10 cellular contexts compared by ENCODE assay signal in genomic region chr7:155741805-155742204, GRCh38.
DNase-seq lines count a peak whose midpoint lies in the region; TF ChIP-seq lines count a peak whose summit lies in the region.
"Had no signal": no experiment of that assay in that cellular context is flagged by ENCODE, and none has a peak within 500 bp of the region (broad histone marks: within the 10 kb centered on the region; RNA-seq: fewer than 3 reads in every experiment).

No MANE protein-coding gene starts in this region.

- H3K4me2 ChIP-seq in SU-DHL-6 (ENCODE audit: low read depth, low read length, poor library complexity, severe bottlenecking), result peak overlapping the region; percentile 44

- peaks cover 11% of the 10 kb centered on the region for H3F3A ChIP-seq in SU-DHL-6 (ENCODE audit: insufficient read depth)

- peaks cover 35% of the 10 kb centered on the region for H3K79me2 ChIP-seq in SU-DHL-6 (ENCODE audit: insufficient read depth, low read length)

- no peaks in the 10 kb centered on the region for H3K9me2 ChIP-seq in SU-DHL-6 (replicated peaks; ENCODE audit: insufficient read depth, low read length)

- H3K9ac ChIP-seq in SU-DHL-6 (ENCODE audit: low read length) (no peak overlapping the region; the same call in 1 of the 2 replicates), iPS-20b (ENCODE audit: low read depth, low read length) (0 out of 2 replicates have a peak overlapping the region, but pooled peaks have one; percentile 23), colonic mucosa (ENCODE audit: low read depth in 2 of 2, low read length in 2 of 2) (no peak overlapping the region)

- POLR2A ChIA-PET in GM10248 (lab: Yijun Ruan, JAX), result no interaction called here

- DNase-seq in GM10248 (ENCODE audit: extremely low spot score) (peak; percentile 58), GM20000 (ENCODE audit: low spot score) (peak; percentile 65), colonic mucosa (no peak), foreskin melanocyte (no peak), GM19238 (ENCODE audit: insufficient read length, low spot score) (no peak)
- DNase-seq in activated CD4-positive, CD25-positive, alpha-beta regulatory T cell (lab: John Stamatoyannopoulos, UW), result no peak
- DNase-seq: activated CD8-positive, alpha-beta memory T cell treated with anti-CD3 and anti-CD28 coated beads, Interleukin-2, amount 50 U/mL, for 48 hours; NCI-H2171 had no signal

- intact Hi-C loops in colonic mucosa (cut with DNase I), result no loop called here

- CTCF ChIA-PET in GM10248 (lab: Yijun Ruan, JAX), result interaction anchor here (1.4 to 13.7 kb wide), 2 partner anchors 15 to 146 kb away, joined by 3 to 170 read pairs; no protein-coding TSS in a partner anchor

- H3K27me3 ChIP-seq in SU-DHL-6 (ENCODE audit: low read length) (no peaks in the 10 kb centered on the region), iPS-20b (ENCODE audit: insufficient read depth, low read length) (no peaks in the 10 kb centered on the region), colonic mucosa (no peaks in the 10 kb centered on the region)

- H3K4me1 ChIP-seq in iPS-20b (ENCODE audit: insufficient read depth, low read length) (peaks cover 9% of the 10 kb centered on the region; the same call in 1 of the 2 replicates), colonic mucosa (no peaks in the 10 kb centered on the region)

- TF ChIP-seq CTCF in GM10248 (IDR thresholded peaks at IDR 0.05; ENCODE audit: control extremely low read depth, extremely low read depth, low read depth, missing control alignments), result no peak
- TF ChIP-seq CTCF in GM20000 (IDR thresholded peaks at IDR 0.05; ENCODE audit: extremely low read depth, missing control alignments), result no peak
- no peak for TF ChIP-seq CTCF in SU-DHL-6 (IDR thresholded peaks at IDR 0.05; ENCODE audit: insufficient read depth, low read length, poor library complexity, severe bottlenecking)
- no peak for TF ChIP-seq CTCF in colonic mucosa (IDR thresholded peaks at IDR 0.05)

- no peak overlapping the region for H2AFZ ChIP-seq in SU-DHL-6 (ENCODE audit: low read depth, low read length, severe bottlenecking)

- H3K4me3 ChIP-seq in SU-DHL-6 (ENCODE audit: insufficient read depth, low read length, poor library complexity, severe bottlenecking) (no peak overlapping the region), iPS-20b (ENCODE audit: low read length) (no peak overlapping the region), colonic mucosa (no peak overlapping the region)

- H3K36me3 ChIP-seq in SU-DHL-6 (ENCODE audit: low read length) (peaks cover 64% of the 10 kb centered on the region), iPS-20b (ENCODE audit: insufficient read depth, low read depth, low read length) (peaks cover 96% of the 10 kb centered on the region), colonic mucosa (peaks cover 20% of the 10 kb centered on the region)

- H3K27ac ChIP-seq in SU-DHL-6 (ENCODE audit: low read depth, low read length), result peak overlapping the region; percentile 78
- no peak overlapping the region for H3K27ac ChIP-seq in iPS-20b (ENCODE audit: low read length)
- H3K27ac ChIP-seq in colonic mucosa, result no peak overlapping the region

- no peaks in the 10 kb centered on the region for H4K20me1 ChIP-seq in SU-DHL-6 (ENCODE audit: low read depth, low read length)

- H3K9me3 ChIP-seq in SU-DHL-6 (ENCODE audit: insufficient read depth, low read length) (no peaks in the 10 kb centered on the region), iPS-20b (ENCODE audit: insufficient read depth, low read depth, low read length) (no peaks in the 10 kb centered on the region), colonic mucosa (no peaks in the 10 kb centered on the region)

Comparison
In these comparisons a context has a peak if more than half of its experiments do, and no peak if none do; other contexts are left out.
1. DNase-seq: peak in GM10248 (single experiment) and GM20000 (single experiment); none in activated CD4-positive, CD25-positive, alpha-beta regulatory T cell (0 of 4), colonic mucosa (single experiment), foreskin melanocyte (single experiment) and GM19238 (single experiment).